14 cellular contexts compared by ENCODE assay signal in the genomic region with DNA sequence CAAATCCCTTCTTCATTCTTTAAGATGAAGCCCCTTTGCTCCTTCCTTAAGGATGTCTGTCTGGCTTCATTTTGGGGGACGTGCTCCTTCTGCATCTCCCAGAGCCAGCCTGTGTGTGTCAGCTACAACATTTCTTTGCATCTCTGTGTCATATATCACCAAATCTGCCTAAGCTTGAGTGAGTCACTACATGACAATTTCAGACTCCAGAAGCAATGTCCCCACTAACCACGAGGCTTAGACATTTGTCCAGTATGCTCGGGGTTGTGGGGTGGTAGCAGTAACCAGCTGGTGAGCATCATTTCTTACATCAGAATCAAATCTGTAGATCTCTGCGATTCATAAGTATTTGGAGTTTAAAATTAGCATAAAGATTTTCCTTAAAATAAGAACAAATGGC. TPM values are rescaled to one million over a fixed set of nuclear protein-coding genes. Genes with fewer than 3 reads are reported as not detected.
"Had no signal": no experiment of that assay in that cellular context is flagged by ENCODE, and none has a peak within 500 bp of the region (broad histone marks: within the 10 kb centered on the region; RNA-seq: fewer than 3 reads in every experiment).

No MANE protein-coding gene starts in this region.

RNA-seq across cellular contexts. Expression of a gene that starts 54.8 kb away (rescaled TPM):
- total RNA-seq: gastrocnemius medialis; glomerular endothelial cell; heart left ventricle; hepatocyte; kidney; left cardiac atrium; left lung; lower leg skin; lung microvascular endothelial cell; naive thymus-derived CD4-positive, alpha-beta T cell; osteoblast; stomach; temporal lobe; ureter had no signal
